22 cellular contexts compared by ENCODE assay signal in the genomic region with DNA sequence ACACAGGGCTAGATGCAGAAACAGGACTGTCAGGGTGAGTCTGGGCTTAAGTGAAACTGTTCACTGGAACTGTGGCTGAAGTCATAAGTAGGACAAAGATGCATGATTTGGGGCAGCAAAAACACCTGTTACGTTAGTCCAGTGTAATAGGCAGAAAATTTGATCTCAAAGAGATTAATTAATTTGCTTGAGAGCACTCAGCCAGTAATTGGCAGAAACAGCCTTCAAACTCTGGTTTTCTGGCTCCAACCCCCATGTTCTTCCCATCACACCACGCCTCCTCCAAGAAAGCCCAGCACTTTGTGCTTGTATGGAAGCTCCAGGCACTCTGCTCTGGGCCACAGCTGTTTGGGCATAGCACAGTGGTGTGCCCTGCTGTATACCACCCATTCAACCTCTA. TPM values are rescaled to one million over a fixed set of nuclear protein-coding genes. Genes with fewer than 3 reads are reported as not detected.
"Had no signal": no experiment of that assay in that cellular context is flagged by ENCODE, and none has a peak within 500 bp of the region (broad histone marks: within the 10 kb centered on the region; RNA-seq: fewer than 3 reads in every experiment).

No MANE protein-coding gene starts in this region.

- H3K4me3 ChIP-seq: gastrocnemius medialis, lower lobe of right lung, pancreas, right lobe of liver, suprapubic skin, transverse colon, upper lobe of right lung, uterus had no signal

- H3K4me1 ChIP-seq: gastrocnemius medialis, lower lobe of right lung, pancreas, right lobe of liver, suprapubic skin, transverse colon, upper lobe of right lung, uterus had no signal

- H3K27me3 ChIP-seq: gastrocnemius medialis, neutrophil, pancreas, right lobe of liver, suprapubic skin, transverse colon, upper lobe of right lung, uterus had no signal

- DNase-seq: effector CD8-positive, alpha-beta T cell; endodermal cell; foreskin fibroblast; gastrocnemius medialis; left ventricle myocardium superior; lower lobe of right lung; natural killer cell; pancreas; right lobe of liver; small intestine; stimulated activated CD4-positive, alpha-beta T cell treated with anti-CD3 and anti-CD28 coated beads, Interleukin-15, amount 100 ng/mL, for 24 hours; stimulated activated CD4-positive, alpha-beta T cell treated with anti-CD3 and anti-CD28 coated beads, Interleukin-4, amount 100 ng/mL, for 1 hour; stimulated activated CD8-positive, alpha-beta memory T cell treated with anti-CD3 and anti-CD28 coated beads, Interleukin-4, amount 100 ng/mL, for 48 hours; stimulated activated naive CD4-positive, alpha-beta T cell; stimulated activated naive CD8-positive, alpha-beta T cell treated with anti-CD3 and anti-CD28 coated beads, Interleukin-15, amount 100 ng/mL, for 72 hours; transverse colon; upper lobe of right lung; uterus had no signal

- H3K36me3 ChIP-seq: gastrocnemius medialis, lower lobe of right lung, neutrophil, pancreas, right lobe of liver, suprapubic skin, transverse colon, upper lobe of right lung, uterus had no signal

- FAIRE-seq: keratinocyte, pancreas, small intestine had no signal

- H3K27ac ChIP-seq: epithelial cell of prostate, gastrocnemius medialis, lower lobe of right lung, neutrophil, pancreas, right lobe of liver, suprapubic skin, transverse colon, upper lobe of right lung, uterus had no signal

RNA-seq across cellular contexts. Expression of a gene that starts 54.0 kb away (rescaled TPM):
- polyA plus RNA-seq: keratinocyte had no signal
